Comparison of ENCODE assay signal across 8 cellular contexts in the genomic region with DNA sequence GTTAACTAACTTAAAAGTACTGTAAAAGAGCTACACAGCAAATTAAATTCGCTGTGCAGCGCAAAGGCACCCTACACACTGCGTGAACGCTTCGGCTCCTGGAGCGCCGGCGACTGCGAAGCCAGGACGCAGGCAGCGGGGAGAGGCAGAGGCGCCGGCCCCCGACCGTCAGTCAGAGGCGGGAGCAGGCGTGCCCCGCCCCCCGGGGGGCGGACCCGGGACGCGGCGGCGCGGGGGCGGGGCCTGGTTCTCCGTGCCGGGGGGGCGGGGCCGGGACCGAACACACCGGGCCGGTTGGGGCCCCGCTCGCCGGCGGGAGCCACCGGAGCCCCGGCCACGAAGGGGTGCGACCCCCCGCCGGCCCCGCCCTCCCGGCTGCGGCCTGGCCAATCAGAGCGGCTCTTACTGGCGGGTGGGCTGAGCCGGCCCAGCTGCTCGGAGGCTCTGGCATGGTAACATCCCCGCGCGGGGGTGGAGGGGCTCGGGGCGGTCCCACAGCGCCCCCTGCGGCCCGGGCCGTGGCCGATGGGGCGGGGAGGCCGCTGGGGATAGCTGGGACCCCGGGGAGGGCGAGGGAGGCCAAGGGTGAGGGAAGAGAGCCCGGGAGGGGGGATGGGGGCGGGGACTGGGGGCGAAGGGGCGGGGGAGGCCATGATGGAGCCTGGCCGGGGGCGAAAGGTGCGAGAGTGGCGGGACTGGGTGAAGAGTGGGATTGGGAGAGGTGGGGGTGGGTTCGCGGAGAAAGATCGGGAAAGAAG. TPM values are rescaled to one million over a fixed set of nuclear protein-coding genes. Genes with fewer than 3 reads are reported as not detected.
DNase-seq lines count a peak whose midpoint lies in the region; TF ChIP-seq lines count a peak whose summit lies in the region.

A gene (plus strand): TSS at position 420 of the 758 bp plus-strand sequence. CDS start 30 bp downstream, at position 450.

- H4K20me1 ChIP-seq in OCI-LY1 (ENCODE audit: insufficient read depth, low read length), result no peaks in the 10 kb centered on the region

- DNase-seq in Caki2 (ENCODE audit: low read depth) (peak; percentile 70), GM20000 (ENCODE audit: low spot score) (peak; percentile 98), HUDEP-2 (lab: John Stamatoyannopoulos, UW; ENCODE audit: unreplicated experiment in 76 of 76) (peak in 73 of 76 experiments; percentile 32 to 90 (median 77)), activated T-cell treated with anti-CD3 and anti-CD28 coated beads for 1 hour (ENCODE audit: low read depth) (peak; percentile 80), epithelial cell of esophagus (ENCODE audit: low read depth) (peak; percentile 86), mucosa of gallbladder (ENCODE audit: low spot score) (peak; percentile 85)
- DNase-seq in stimulated activated CD8-positive, alpha-beta memory T cell treated with anti-CD3 and anti-CD28 coated beads, Interleukin-4, amount 100 ng/mL, for 4 hours (ENCODE audit: low read depth in 2 of 2, low spot score in 1 of 2), result peak; percentile 52 to 67

- no peaks in the 10 kb centered on the region for H3K9me3 ChIP-seq in OCI-LY1 (ENCODE audit: low read length)

- H3K79me2 ChIP-seq in OCI-LY1 (ENCODE audit: insufficient read depth, low read length), result no peaks in the 10 kb centered on the region

- H3K36me3 ChIP-seq in OCI-LY1 (ENCODE audit: insufficient read depth, low read length), result no peaks in the 10 kb centered on the region

- H3K9ac ChIP-seq in OCI-LY1 (ENCODE audit: low read length), result peak within 1 kb of the TSS; percentile 72

- 0 out of 2 replicates have a peak within 1 kb of the TSS, but pooled peaks have one; percentile 22 for H2AFZ ChIP-seq in OCI-LY1 (ENCODE audit: low read length)

- peak within 1 kb of the TSS; percentile 89 for H3K4me2 ChIP-seq in OCI-LY1 (ENCODE audit: low read length)

- peak within 1 kb of the TSS; percentile 65 for H3K4me3 ChIP-seq in OCI-LY1 (ENCODE audit: low read depth, low read length, poor library complexity, severe bottlenecking)
- peak within 1 kb of the TSS; percentile 65 for H3K4me3 ChIP-seq in epithelial cell of esophagus (ENCODE audit: low read length)

- peaks cover 17% of the 10 kb centered on the region for H3K4me1 ChIP-seq in OCI-LY1 (ENCODE audit: insufficient read depth, low read length, severe bottlenecking)

- TF ChIP-seq CTCF in GM20000 (IDR thresholded peaks at IDR 0.05; ENCODE audit: extremely low read depth, missing control alignments), result peak; percentile 64
- peak; percentile 56 for TF ChIP-seq CTCF in OCI-LY1 (IDR thresholded peaks at IDR 0.05; ENCODE audit: low read length)
- TF ChIP-seq CTCF in epithelial cell of esophagus (IDR thresholded peaks at IDR 0.05; ENCODE audit: insufficient read depth, low read depth, low read length, missing control alignments), result no peak

- no peaks in the 10 kb centered on the region for H3F3A ChIP-seq in OCI-LY1 (ENCODE audit: insufficient read depth, low read length)

- in situ Hi-C loops in Caki2 (cut with HindIII; ENCODE audit: low pct_unique_long_range_greater_than_20kb, low sequenced_read_pairs), result no loop called here

- peak within 1 kb of the TSS; percentile 58 for H3K27ac ChIP-seq in OCI-LY1 (ENCODE audit: low read depth, low read length, poor library complexity, severe bottlenecking)

- H3K9me2 ChIP-seq in OCI-LY1 (ENCODE audit: low read depth, low read length), result no peaks in the 10 kb centered on the region

- H3K27me3 ChIP-seq in OCI-LY1 (ENCODE audit: insufficient read depth, low read length), result no peaks in the 10 kb centered on the region

RNA-seq across cellular contexts. Expression of the gene that starts here (rescaled TPM):
- total RNA-seq in Caki2 (2014; rRNA removed; shearing (Covaris generic); ENCODE audit: low replicate concordance), result 7.9 and 10.9 TPM in 2 replicates
- total RNA-seq in mucosa of gallbladder, result 33.4 TPM

Comparison
In these comparisons a context has a peak if more than half of its experiments do, and no peak if none do; other contexts are left out.
1. Peak in every context shown above with its lines: DNase-seq, H3K4me3 ChIP-seq and H3K27ac ChIP-seq.